Comparison of ENCODE assay signal across 18 cellular contexts in genomic region chr13:71603255-71603654, GRCh38.
A peak's percentile ranks its signal among the peaks of the same experiment; 100 is the strongest.
DNase-seq lines count a peak whose midpoint lies in the region; FAIRE-seq and TF ChIP-seq lines count a peak whose summit lies in the region.
"Had no signal": no experiment of that assay in that cellular context is flagged by ENCODE, and none has a peak within 500 bp of the region (broad histone marks: within the 10 kb centered on the region; RNA-seq: fewer than 3 reads in every experiment).

No MANE protein-coding gene starts in this region.

- FAIRE-seq in islet of Langerhans (lab: Jason Lieb, UNC): peak; percentile 74
- FAIRE-seq: GM12891, H54, HepG2, HTR-8/SVneo had no signal

- DNase-seq in NCI-H1417 (lab: John Stamatoyannopoulos, UW): peak in 2 of 3 experiments; percentile 34 to 75
- no peak for DNase-seq in NCI-H1417 treated with DMSO at 0.1 percent for 48 hours (lab: John Stamatoyannopoulos, UW)
- peak; percentile 60 for DNase-seq in HEK293T (ENCODE audit: extremely low spot score)
- peak; percentile 79 for DNase-seq in NCI-H748 (lab: John Stamatoyannopoulos, UW; ENCODE audit: unreplicated experiment)
- no peak for DNase-seq in NOMO-1 treated with dmso at 0.1 percent for 144 hours (lab: John Stamatoyannopoulos, UW; ENCODE audit: unreplicated experiment)
- DNase-seq in COLO668 (lab: John Stamatoyannopoulos, UW; ENCODE audit: unreplicated experiment): no peak
- DNase-seq: 8988T; Calu3; CD4-positive, CD25-positive, alpha-beta regulatory T cell; DMS153; DMS79 treated with DMSO at 0.1 percent for 48 hours; EL; GM23248 had no signal

- POLR2A ChIA-PET in HEK293T (lab: Yijun Ruan, JAX): no interaction called here

- CTCF ChIA-PET in HEK293T (lab: Yijun Ruan, JAX): no interaction called here

TF ChIP-seq in HEK293T, 16 proteins besides CTCF, POLR2A, EP300 and RAD21:
- TF ChIP-seq PKNOX1 (IDR thresholded peaks at IDR 0.05): peak; percentile 64
- no peak for TF ChIP-seq NFRKB (IDR thresholded peaks at IDR 0.05)
- peak; percentile 77; the same call in 1 of the 2 replicates for TF ChIP-seq CTBP1 (IDR thresholded peaks at IDR 0.05; ENCODE audit: borderline replicate concordance)
- TF ChIP-seq L3MBTL2 (conservative IDR thresholded peaks at IDR 0.05): no peak
- TF ChIP-seq ARNT (IDR thresholded peaks at IDR 0.05): peak; percentile 45; the same call in 1 of the 2 replicates
- no peak for TF ChIP-seq FOXA1 (IDR thresholded peaks at IDR 0.05)

Comparison
In these comparisons a context has a peak if more than half of its experiments do, and no peak if none do; other contexts are left out.
1. DNase-seq: peak in NCI-H1417 (2 of 3), HEK293T (single experiment) and NCI-H748 (single experiment); none in NCI-H1417 treated with DMSO at 0.1 percent for 48 hours (single experiment), NOMO-1 treated with dmso at 0.1 percent for 144 hours (single experiment) and COLO668 (single experiment).